In genomic region chr2:11546072-11546471, GRCh38 we compare ENCODE assay signal across 15 cellular contexts. TPM values are rescaled to one million over a fixed set of nuclear protein-coding genes. Genes with fewer than 3 reads are reported as not detected.
A peak's percentile ranks its signal among the peaks of the same experiment; 100 is the strongest.
DNase-seq lines count a peak whose midpoint lies in the region; ATAC-seq and TF ChIP-seq lines count a peak whose summit lies in the region.
"Had no signal": no experiment of that assay in that cellular context is flagged by ENCODE, and none has a peak within 500 bp of the region (broad histone marks: within the 10 kb centered on the region; RNA-seq: fewer than 3 reads in every experiment).

No MANE protein-coding gene starts in this region.

- no peak for TF ChIP-seq POLR2A in prostate gland (IDR thresholded peaks at IDR 0.05)

- no peak overlapping the region for H3K27ac Mint-ChIP-seq in naive thymus-derived CD8-positive, alpha-beta T cell
- H3K27ac Mint-ChIP-seq: CD4-positive, alpha-beta T cell; H9 had no signal

- H3K4me3 ChIP-seq in prostate gland = peak overlapping the region in 1 of 2 donors; percentile 45

- H3K4me1 ChIP-seq in prostate gland (replicated peaks) = no peaks in the 10 kb centered on the region

- H3K27me3 Mint-ChIP-seq in naive thymus-derived CD8-positive, alpha-beta T cell = peaks cover 26 to 55% (median 34%) of the 10 kb centered on the region in 5 donors

- DNase-seq in foreskin melanocyte (peak; percentile 51), midbrain (lab: John Stamatoyannopoulos, UW) (peak; percentile 13), prostate gland (ENCODE audit: low spot score) (no peak), DMS153 treated with DMSO at 0.1 percent for 48 hours (lab: John Stamatoyannopoulos, UW; ENCODE audit: unreplicated experiment) (no peak), G401 (ENCODE audit: low spot score) (no peak)
- DNase-seq in naive thymus-derived CD8-positive, alpha-beta T cell = no peak
- DNase-seq: ACHN; AML-193; CD4-positive, alpha-beta T cell; DMS53; DND-41; EL; H9 had no signal

- peak overlapping the region; percentile 87 to 88 for H3K27ac ChIP-seq in prostate gland
- H3K27ac ChIP-seq: C4-2B had no signal

- POLR2A ChIA-PET in naive thymus-derived CD8-positive, alpha-beta T cell (lab: Charles Lee) = no interaction called here

- H3K9me3 ChIP-seq in prostate gland = no peaks in the 10 kb centered on the region

- no peak overlapping the region for H3K4me3 Mint-ChIP-seq in naive thymus-derived CD8-positive, alpha-beta T cell
- H3K4me3 Mint-ChIP-seq: CD4-positive, alpha-beta T cell; H9 had no signal

- intact Hi-C loops in prostate gland (cut with DNase I) = no loop called here

- no peak for TF ChIP-seq CTCF in prostate gland (IDR thresholded peaks at IDR 0.05)

- no peaks in the 10 kb centered on the region for H3K36me3 ChIP-seq in prostate gland

- no peaks in the 10 kb centered on the region for H3K27me3 ChIP-seq in prostate gland (replicated peaks; ENCODE audit: insufficient read depth)

- no peak for ATAC-seq in naive thymus-derived CD8-positive, alpha-beta T cell

- peaks cover 0 to 11% (median 0%) of the 10 kb centered on the region in 3 donors for H3K36me3 Mint-ChIP-seq in naive thymus-derived CD8-positive, alpha-beta T cell

- in situ Hi-C loops in G401 (cut with HindIII; ENCODE audit: low sequenced_read_pairs) = no loop called here

- 81% methylated on average over 6 of the region's 6 CpGs for WGBS in prostate gland

- no peaks in the 10 kb centered on the region for H3K4me1 Mint-ChIP-seq in naive thymus-derived CD8-positive, alpha-beta T cell

- H3K9me3 Mint-ChIP-seq in naive thymus-derived CD8-positive, alpha-beta T cell = peaks cover 0 to 11% (median 2%) of the 10 kb centered on the region in 9 donors
- H3K9me3 Mint-ChIP-seq: CD4-positive, alpha-beta T cell had no signal

RNA-seq across cellular contexts. Expression of gene GREB1, which starts 12.2 kb away (rescaled TPM):
- total RNA-seq in prostate gland = 100 to 1,000 TPM; 224 to 392 TPM
- 1 to 10 TPM; 1.1 TPM for total RNA-seq in naive thymus-derived CD8-positive, alpha-beta T cell
- under 1 TPM; 0.05 to 0.41 (median 0.13) TPM for polyA plus RNA-seq in naive thymus-derived CD8-positive, alpha-beta T cell
- total RNA-seq in G401 (2014; rRNA removed; shearing (Covaris generic)) = 7.9 and 14.7 TPM in 2 replicates
- polyA plus RNA-seq: BJ had no signal

Comparison
In these comparisons a context has a peak if more than half of its experiments do, and no peak if none do; other contexts are left out.
1. DNase-seq: peak in foreskin melanocyte (single experiment) and midbrain (single experiment); none in prostate gland (single experiment), DMS153 treated with DMSO at 0.1 percent for 48 hours (single experiment), naive thymus-derived CD8-positive, alpha-beta T cell (0 of 10) and G401 (single experiment).
2. RNA of gene GREB1, which starts 12.2 kb away (total RNA-seq): 224 to 392 TPM in prostate gland; 7.9 to 14.7 TPM in G401 and 1.1 TPM in naive thymus-derived CD8-positive, alpha-beta T cell; every median in the first group is over 10 times any median in the second.